In genomic region chr11:19344661-19345518, GRCh38 we compare ENCODE assay signal across 9 cellular contexts.
A peak's percentile ranks its signal among the peaks of the same experiment; 100 is the strongest.
DNase-seq lines count a peak whose midpoint lies in the region; ATAC-seq, FAIRE-seq and TF ChIP-seq lines count a peak whose summit lies in the region.
"Had no signal": no experiment of that assay in that cellular context is flagged by ENCODE, and none has a peak within 500 bp of the region (broad histone marks: within the 10 kb centered on the region; RNA-seq: fewer than 3 reads in every experiment).

No MANE protein-coding gene starts in this region.

- peaks cover 41% of the 10 kb centered on the region for H3K27me3 ChIP-seq in bronchial epithelial cell (ENCODE audit: control insufficient read depth, insufficient read depth, low read length)
- H3K27me3 ChIP-seq in thoracic aorta (replicated peaks; ENCODE audit: insufficient read depth) = no peaks in the 10 kb centered on the region

- ATAC-seq in GM18511 (IDR thresholded peaks at IDR 0.05; ENCODE audit: unreplicated experiment) (peak; percentile 66), thoracic aorta (ENCODE audit: insufficient number of reproducible peaks, low FRiP score, low read depth) (no peak)

- no peak overlapping the region for H3K27ac ChIP-seq in thoracic aorta

- no peak for TF ChIP-seq CTCF in bronchial epithelial cell (IDR thresholded peaks at IDR 0.05; ENCODE audit: insufficient read depth, low read length, severe bottlenecking)
- TF ChIP-seq CTCF in thoracic aorta (IDR thresholded peaks at IDR 0.05) = no peak

- H3K4me1 ChIP-seq in thoracic aorta (ENCODE audit: control insufficient read depth in 1 of 2, low read depth in 2 of 2) = peaks cover 8 to 22% of the 10 kb centered on the region in 2 donors

- in situ Hi-C loops in KBM-7 (cut with MboI; ENCODE audit: low pct_unique_long_range_greater_than_20kb, low sequenced_read_pairs) = no loop called here

- DNase-seq in A172 (ENCODE audit: low spot score) (peak; percentile 22), M059J (ENCODE audit: low read depth) (peak; percentile 58), bronchial epithelial cell (ENCODE audit: low read depth) (peak; percentile 66), kidney tubule cell (ENCODE audit: low spot score) (peak; percentile 40), thoracic aorta (ENCODE audit: low spot score) (no peak), KBM-7 (no peak)
- no peak for DNase-seq in stimulated activated CD4-positive, alpha-beta T cell treated with anti-CD3 and anti-CD28 coated beads, Interleukin-12 subunit alpha, Interleukin-12 subunit beta, amount 100 ng/mL, for 4 hours
- DNase-seq: activated T-cell treated with anti-CD3 and anti-CD28 coated beads, Interleukin-2, amount 50 U/mL, for 4 hours had no signal

- FAIRE-seq in bronchial epithelial cell (lab: Jason Lieb, UNC) = peak; percentile 89

- no peak overlapping the region for H3K4me3 ChIP-seq in bronchial epithelial cell (ENCODE audit: low read depth, low read length)
- peak overlapping the region; percentile 64 for H3K4me3 ChIP-seq in thoracic aorta

- H3K36me3 ChIP-seq in bronchial epithelial cell (ENCODE audit: control insufficient read depth, insufficient read depth, low read length) = no peaks in the 10 kb centered on the region
- H3K36me3 ChIP-seq in thoracic aorta = no peaks in the 10 kb centered on the region

- no peaks in the 10 kb centered on the region for H3K9me3 ChIP-seq in thoracic aorta

Comparison
In these comparisons a context has a peak if more than half of its experiments do, and no peak if none do; other contexts are left out.
1. DNase-seq: peak in A172 (single experiment), M059J (single experiment), bronchial epithelial cell (single experiment) and kidney tubule cell (single experiment); none in thoracic aorta (single experiment), stimulated activated CD4-positive, alpha-beta T cell treated with anti-CD3 and anti-CD28 coated beads, Interleukin-12 subunit alpha, Interleukin-12 subunit beta, amount 100 ng/mL, for 4 hours (single experiment) and KBM-7 (single experiment).